Comparison of ENCODE assay signal across 19 cellular contexts in the genomic region with DNA sequence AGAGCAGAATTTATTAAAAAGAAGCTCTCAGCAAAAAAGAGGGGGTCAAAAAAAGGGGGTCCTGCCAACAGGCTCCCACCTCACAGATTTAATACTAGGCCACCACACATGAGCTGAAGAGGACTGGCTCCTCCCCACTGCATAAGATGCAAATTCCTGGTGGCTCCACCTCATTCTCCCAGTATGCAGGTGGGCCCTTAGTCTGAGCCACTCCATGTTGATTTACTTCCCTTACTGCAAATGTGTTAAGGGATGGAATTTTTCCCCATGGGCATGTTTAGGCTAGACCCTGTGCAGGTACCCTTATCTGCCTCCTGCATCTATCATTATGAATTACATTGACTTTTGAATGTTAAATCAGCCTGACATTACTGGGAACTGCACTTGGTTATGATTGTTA.
"Had no signal": no experiment of that assay in that cellular context is flagged by ENCODE, and none has a peak within 500 bp of the region (broad histone marks: within the 10 kb centered on the region; RNA-seq: fewer than 3 reads in every experiment).

No MANE protein-coding gene starts in this region.

- ATAC-seq: left lung; naive thymus-derived CD8-positive, alpha-beta T cell; psoas muscle; right cardiac atrium; stimulated activated memory B cell treated with anti-CD40 and anti-IgM and Interleukin-4, amounts not matched to agents 10 μg/mL and 1 μg/mL and 100 μg/mL, for 72 hours; stimulated activated naive CD8-positive, alpha-beta T cell treated with anti-CD3 and anti-CD28 coated beads, Interleukin-15, Interleukin-2, amounts not matched to agents 100 U/mL and 50 U/mL, for 24 hours had no signal

- DNase-seq: dorsolateral prefrontal cortex; effector CD4-positive, alpha-beta T cell; esophagus squamous epithelium; hypothalamus; kidney; left lung; naive thymus-derived CD8-positive, alpha-beta T cell; nephron progenitor cell; nucleus accumbens; psoas muscle; right cardiac atrium; sigmoid colon; stimulated activated CD4-positive, alpha-beta T cell treated with anti-CD3 and anti-CD28 coated beads, Interleukin-4, amount 100 ng/mL, for 4 hours; stimulated activated naive CD8-positive, alpha-beta T cell treated with anti-CD3 and anti-CD28 coated beads, Interleukin-15, Interleukin-2, amounts not matched to agents 100 U/mL and 50 U/mL, for 24 hours; substantia nigra; testis; tibial artery had no signal

- H3K27ac ChIP-seq: dorsolateral prefrontal cortex, esophagus squamous epithelium, left lung, psoas muscle, sigmoid colon, testis, tibial artery had no signal

- H3K36me3 ChIP-seq: esophagus squamous epithelium, left lung, sigmoid colon, tibial artery had no signal

- FAIRE-seq: frontal cortex, kidney had no signal

- H3K27me3 ChIP-seq: dorsolateral prefrontal cortex, esophagus squamous epithelium, left lung, sigmoid colon, testis, tibial artery had no signal

- H3K4me3 ChIP-seq: dorsolateral prefrontal cortex, esophagus squamous epithelium, left lung, psoas muscle, sigmoid colon, testis, tibial artery had no signal

- H3K9me3 ChIP-seq: esophagus squamous epithelium, psoas muscle, sigmoid colon, testis, tibial artery had no signal

- H3K4me1 ChIP-seq: esophagus squamous epithelium, left lung, psoas muscle, sigmoid colon, testis, tibial artery had no signal
